Comparison of ENCODE assay signal across 8 cellular contexts in the genomic region with DNA sequence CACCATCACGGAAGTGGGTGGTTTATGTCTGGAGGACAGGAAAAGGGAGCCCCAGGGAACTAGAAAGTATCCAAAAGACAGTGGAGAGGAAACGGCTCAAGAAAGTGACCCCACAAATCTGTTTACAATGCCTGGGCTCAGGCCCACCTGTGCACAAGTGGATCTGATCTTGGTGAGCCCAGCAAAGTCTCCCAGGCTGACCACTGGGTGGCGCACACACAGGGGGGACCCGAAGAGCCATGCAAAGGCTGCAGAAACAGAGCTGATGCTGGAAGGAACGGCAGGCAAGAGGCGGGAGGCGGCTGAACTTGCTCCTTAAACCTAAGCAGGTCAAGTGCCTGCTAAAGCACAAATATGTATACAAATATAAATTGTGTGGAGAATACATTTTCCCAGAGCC. TPM values are rescaled to one million over a fixed set of nuclear protein-coding genes. Genes with fewer than 3 reads are reported as not detected.
DNase-seq lines count a peak whose midpoint lies in the region; ATAC-seq, FAIRE-seq and TF ChIP-seq lines count a peak whose summit lies in the region.

No MANE protein-coding gene starts in this region.

- POLR2A ChIA-PET in A549 (lab: Yijun Ruan, JAX) = interaction anchor here (0.7 to 0.9 kb wide), 2 partner anchors 10 to 435 kb away, joined by 3 to 5 read pairs; partner anchors contain the start of gene HAUS7

- no peak overlapping the region for H3K27ac ChIP-seq in A549

- H3K4me2 ChIP-seq in A549 = no peak overlapping the region

- 26% methylated on average over 7 of the region's 7 CpGs for WGBS in A549 (ENCODE audit: missing lambda C conversion rate)

- H3K9me3 ChIP-seq in A549 = no peaks in the 10 kb centered on the region

- peak; percentile 97 for FAIRE-seq in A549 (lab: Jason Lieb, UNC)

- peak; percentile 25 to 49; a peak in 3 of 5 replicates for TF ChIP-seq RAD21 in A549 (conservative IDR thresholded peaks at IDR 0.05 in 1 of 2, IDR thresholded peaks at IDR 0.05 in 1 of 2)

- DNase-seq in A549 (ENCODE audit: low read depth in 1 of 2, low spot score in 1 of 2) = peak; percentile 62 to 67
- DNase-seq in GM12864 (ENCODE audit: low read depth) = no peak
- peak; percentile 20 for DNase-seq in NCI-H226
- peak; percentile 57 for DNase-seq in activated T-cell treated with anti-CD3 and anti-CD28 coated beads, Interleukin-2, amount 50 U/mL, for 1 hour
- DNase-seq in glomerular visceral epithelial cell (ENCODE audit: extremely low spot score) = peak; percentile 24
- peak; percentile 77 for DNase-seq in sciatic nerve (ENCODE audit: low spot score)
- DNase-seq in GF-D8 (lab: John Stamatoyannopoulos, UW) = no peak

- no peak for TF ChIP-seq EP300 in A549 (IDR thresholded peaks at IDR 0.05)

- TF ChIP-seq CTCF in A549 (IDR thresholded peaks at IDR 0.05) (peak; percentile 59), GM12864 (IDR thresholded peaks at IDR 0.05; ENCODE audit: low read depth, low read length, missing control alignments) (peak; percentile 68)

- CTCF ChIA-PET in A549 (lab: Yijun Ruan, JAX) = interaction anchor here (0.6 to 4.8 kb wide), 30 partner anchors 8 to 1350 kb away, joined by 3 to 66 read pairs (median 4); partner anchors contain the start of gene HAUS7

- no peak for TF ChIP-seq POLR2A in A549 (IDR thresholded peaks at IDR 0.05; ENCODE audit: low read length)

- ATAC-seq in A549 (peak; percentile 85 to 93; a peak in 5 of 6 replicates), sciatic nerve (peak; percentile 60), GM21526 (IDR thresholded peaks at IDR 0.05; ENCODE audit: low FRiP score, unreplicated experiment) (no peak)

- H3K4me3 ChIP-seq in A549 = no peak overlapping the region
- H3K4me3 ChIP-seq in GM12864 (ENCODE audit: low read depth, low read length) = no peak overlapping the region

- no peaks in the 10 kb centered on the region for H3K4me1 ChIP-seq in A549

- intact Hi-C loops in sciatic nerve (cut with DNase I) = no loop called here

TF ChIP-seq in A549, 52 proteins besides CTCF, POLR2A, EP300 and RAD21:
- no peak for TF ChIP-seq EHMT2 (IDR thresholded peaks at IDR 0.05; ENCODE audit: low read depth)
- TF ChIP-seq SMC3 (IDR thresholded peaks at IDR 0.05) = peak; percentile 58
- TF ChIP-seq CHD2 (IDR thresholded peaks at IDR 0.05; ENCODE audit: low read length, partially characterized antibody) = no peak
- no peak for TF ChIP-seq ESRRA (IDR thresholded peaks at IDR 0.05; ENCODE audit: borderline replicate concordance, low read length)
- TF ChIP-seq HDAC2 (IDR thresholded peaks at IDR 0.05) = no peak

RNA-seq across cellular contexts. Expression of gene HAUS7, which starts 9.6 kb away (rescaled TPM):
- polyA plus RNA-seq in A549 (2011; rRNA removed) (30.3 and 39.1 TPM in 2 replicates), A549 (2017; fragmentation: RNase III; extraction: RNeasy Plus Mini Kit Qiagen cat#74134 plus additional on column Dnase treatment) (53.6 to 54.4 TPM (median 53.8 TPM) in 3 replicates)
- 67.8 and 71.2 TPM in 2 replicates for polyA plus RNA-seq in A549 (2012; cell fraction: cytosol; rRNA removed)
- polyA plus RNA-seq in A549 (2012; cell fraction: nucleus; rRNA removed) = 148 and 166 TPM in 2 replicates
- 44.0 and 44.3 TPM in 2 replicates for polyA minus RNA-seq in A549 (2011; rRNA and poly(A)+ RNA removed)
- 31.4 TPM for total RNA-seq in sciatic nerve

RNA-seq across cellular contexts. Expression of gene TREX2, which starts 15.0 kb away (rescaled TPM):
- polyA plus RNA-seq in A549 (2011; rRNA removed) (0.27 and 0.32 TPM in 2 replicates), A549 (2017; fragmentation: RNase III; extraction: RNeasy Plus Mini Kit Qiagen cat#74134 plus additional on column Dnase treatment) (0.94 to 1.2 TPM (median 0.99 TPM) in 3 replicates)
- polyA plus RNA-seq in A549 (2012; cell fraction: cytosol; rRNA removed) = 2.5 and 3.3 TPM in 2 replicates
- 14.0 and 21.3 TPM in 2 replicates for polyA plus RNA-seq in A549 (2012; cell fraction: nucleus; rRNA removed)
- 0.17 and 0.73 TPM in 2 replicates for polyA minus RNA-seq in A549 (2011; rRNA and poly(A)+ RNA removed)
- 1.7 TPM for total RNA-seq in sciatic nerve

RNA-seq across cellular contexts. Expression of gene BGN, which starts 34.0 kb away (rescaled TPM):
- polyA plus RNA-seq in A549 (2011; rRNA removed) (not detected in 2 replicates), A549 (2017; fragmentation: RNase III; extraction: RNeasy Plus Mini Kit Qiagen cat#74134 plus additional on column Dnase treatment) (0.04 to 0.05 TPM in 2 of 3 replicates, not detected in the other)
- 0.05 TPM in 2 replicates for polyA plus RNA-seq in A549 (2012; cell fraction: cytosol; rRNA removed)
- 0.02 TPM in 1 of 2 replicates, not detected in the other for polyA plus RNA-seq in A549 (2012; cell fraction: nucleus; rRNA removed)
- polyA minus RNA-seq in A549 (2011; rRNA and poly(A)+ RNA removed) = 0.34 TPM in 1 of 2 replicates, not detected in the other
- total RNA-seq in sciatic nerve = 115 TPM

RNA-seq across cellular contexts. Expression of gene ZFP92, which starts 49.6 kb away (rescaled TPM):
- polyA plus RNA-seq in A549 (2011; rRNA removed) (0.47 and 0.54 TPM in 2 replicates), A549 (2017; fragmentation: RNase III; extraction: RNeasy Plus Mini Kit Qiagen cat#74134 plus additional on column Dnase treatment) (0.66 to 0.70 TPM (median 0.66 TPM) in 3 replicates)
- 0.25 and 0.35 TPM in 2 replicates for polyA plus RNA-seq in A549 (2012; cell fraction: cytosol; rRNA removed)
- polyA plus RNA-seq in A549 (2012; cell fraction: nucleus; rRNA removed) = 0.88 and 0.96 TPM in 2 replicates
- polyA minus RNA-seq in A549 (2011; rRNA and poly(A)+ RNA removed) = 0.41 and 0.73 TPM in 2 replicates
- total RNA-seq in sciatic nerve = 0.85 TPM

RNA-seq across cellular contexts. Expression of gene ATP2B3, which starts 56.6 kb away (rescaled TPM):
- polyA plus RNA-seq in A549 (2011; rRNA removed) (0.08 and 0.13 TPM in 2 replicates), A549 (2017; fragmentation: RNase III; extraction: RNeasy Plus Mini Kit Qiagen cat#74134 plus additional on column Dnase treatment) (0.21 to 0.30 TPM (median 0.22 TPM) in 3 replicates)
- 0.26 and 0.39 TPM in 2 replicates for polyA plus RNA-seq in A549 (2012; cell fraction: cytosol; rRNA removed)
- 0.98 and 1.1 TPM in 2 replicates for polyA plus RNA-seq in A549 (2012; cell fraction: nucleus; rRNA removed)
- 0.24 TPM in 1 of 2 replicates, not detected in the other for polyA minus RNA-seq in A549 (2011; rRNA and poly(A)+ RNA removed)
- 0.09 TPM for total RNA-seq in sciatic nerve

Comparison
In these comparisons a context has a peak if more than half of its experiments do, and no peak if none do; other contexts are left out.
1. DNase-seq: peak in A549 (2 of 2), NCI-H226 (single experiment), activated T-cell treated with anti-CD3 and anti-CD28 coated beads, Interleukin-2, amount 50 U/mL, for 1 hour (single experiment), glomerular visceral epithelial cell (single experiment) and sciatic nerve (single experiment); none in GM12864 (single experiment) and GF-D8 (single experiment).